28 cellular contexts compared by ENCODE assay signal in the genomic region with DNA sequence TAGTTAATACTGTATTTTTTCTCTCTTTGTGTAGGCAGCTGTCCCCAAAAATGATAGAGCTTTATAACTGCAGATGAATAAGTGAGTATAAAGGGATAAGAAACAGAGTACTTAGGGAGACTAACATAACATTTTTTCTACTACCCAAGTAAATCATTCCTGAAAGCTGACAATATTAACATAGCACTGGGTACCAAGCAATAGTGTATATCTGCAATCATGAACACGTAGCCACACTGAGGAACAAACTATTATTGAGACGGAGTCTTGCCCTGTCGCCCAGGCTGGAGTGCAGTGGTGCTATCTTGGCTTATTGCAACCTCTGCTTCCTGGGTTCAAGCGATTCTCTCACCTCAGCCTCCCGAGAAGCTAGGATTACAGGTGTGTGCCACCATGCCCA.
DNase-seq lines count a peak whose midpoint lies in the region; ATAC-seq and TF ChIP-seq lines count a peak whose summit lies in the region.
"Had no signal": no experiment of that assay in that cellular context is flagged by ENCODE, and none has a peak within 500 bp of the region (broad histone marks: within the 10 kb centered on the region; RNA-seq: fewer than 3 reads in every experiment).

No MANE protein-coding gene starts in this region.

- H3K27ac Mint-ChIP-seq in immature natural killer cell = peak overlapping the region in 1 of 6 donors; percentile 45
- H3K27ac Mint-ChIP-seq: IgD-negative memory B cell had no signal

- intact Hi-C loops in left ventricle myocardium superior (cut with micrococcal nuclease) (no loop called here), lower lobe of right lung (cut with DNase I) (no loop called here), posterior vena cava (cut with DNase I) (no loop called here)

- H3K4me3 ChIP-seq in gastroesophageal sphincter = no peak overlapping the region
- H3K4me3 ChIP-seq in lower lobe of right lung = no peak overlapping the region
- no peak overlapping the region for H3K4me3 ChIP-seq in upper lobe of left lung
- H3K4me3 ChIP-seq: A549, GM12878 had no signal

- H3K9me3 ChIP-seq in gastroesophageal sphincter (no peaks in the 10 kb centered on the region), lower lobe of right lung (no peaks in the 10 kb centered on the region), upper lobe of left lung (no peaks in the 10 kb centered on the region)
- H3K9me3 ChIP-seq: A549 had no signal

- H3K36me3 ChIP-seq in gastroesophageal sphincter (peaks cover 6 to 100% of the 10 kb centered on the region in 2 donors), lower lobe of right lung (peaks cover 69% of the 10 kb centered on the region), upper lobe of left lung (peaks cover 28 to 77% (median 44%) of the 10 kb centered on the region in 4 donors)

- no peak for DNase-seq in left ventricle myocardium superior
- no peak for DNase-seq in lower lobe of right lung
- DNase-seq in upper lobe of left lung = no peak
- no peak for DNase-seq in stimulated activated CD4-positive, alpha-beta T cell treated with anti-CD3 and anti-CD28 coated beads, Interleukin-15, amount 100 ng/mL, for 24 hours
- no peak for DNase-seq in posterior vena cava (ENCODE audit: low spot score)
- no peak for DNase-seq in immature natural killer cell
- DNase-seq: C1 segment of cervical spinal cord; CD4-positive, alpha-beta memory T cell; COR-L47; DMS79; EL; GDM1; GOT3; NCI-H1048; NCI-H1417 treated with DMSO at 0.1 percent for 48 hours; NCI-H1694 treated with DMSO at 0.1 percent for 48 hours; NCI-H2081; NCI-H2227 treated with DMSO at 0.1 percent for 48 hours; NCI-H510A; NCI-H69; RPMI8226; SHP77 treated with DMSO at 0.1 percent for 48 hours had no signal

- ATAC-seq in gastroesophageal sphincter = no peak
- peak; percentile 56 for ATAC-seq in left ventricle myocardium superior
- ATAC-seq in lower lobe of right lung = peak in 1 of 2 donors; percentile 65
- no peak for ATAC-seq in upper lobe of left lung (ENCODE audit: low FRiP score in 2 of 2)
- ATAC-seq: A549, GM12878, HCT116 had no signal

- no peak overlapping the region for H3K4me3 Mint-ChIP-seq in immature natural killer cell
- H3K4me3 Mint-ChIP-seq: CD4-positive, alpha-beta memory T cell; IgD-negative memory B cell had no signal

- no peak for TF ChIP-seq POLR2A in gastroesophageal sphincter (IDR thresholded peaks at IDR 0.05)
- no peak for TF ChIP-seq POLR2A in upper lobe of left lung (IDR thresholded peaks at IDR 0.05)

- H3K27ac ChIP-seq in gastroesophageal sphincter (peak overlapping the region in 3 of 4 donors; percentile 31 to 56 (median 34)), lower lobe of right lung (peak overlapping the region; percentile 69), upper lobe of left lung (peak overlapping the region; percentile 12 to 48 (median 34))
- H3K27ac ChIP-seq: A549, HL-60 had no signal

- H3K36me3 Mint-ChIP-seq in immature natural killer cell = peaks cover 40 to 67% (median 62%) of the 10 kb centered on the region in 3 donors

- H3K4me1 ChIP-seq in gastroesophageal sphincter = peaks cover 0 to 15% (median 0%) of the 10 kb centered on the region in 3 donors
- no peaks in the 10 kb centered on the region for H3K4me1 ChIP-seq in lower lobe of right lung
- peaks cover 0 to 9% (median 0%) of the 10 kb centered on the region in 4 donors for H3K4me1 ChIP-seq in upper lobe of left lung
- H3K4me1 ChIP-seq: A549 had no signal

- H3K27me3 ChIP-seq in gastroesophageal sphincter (no peaks in the 10 kb centered on the region), lower lobe of right lung (ENCODE audit: low read depth) (no peaks in the 10 kb centered on the region), upper lobe of left lung (no peaks in the 10 kb centered on the region)

- no peak for TF ChIP-seq CTCF in gastroesophageal sphincter (IDR thresholded peaks at IDR 0.05)
- no peak for TF ChIP-seq CTCF in lower lobe of right lung (IDR thresholded peaks at IDR 0.05)
- TF ChIP-seq CTCF in upper lobe of left lung (IDR thresholded peaks at IDR 0.05) = no peak

- H3K27me3 Mint-ChIP-seq in immature natural killer cell (ENCODE audit: low read depth in 3 of 3) = no peaks in the 10 kb centered on the region
- H3K27me3 Mint-ChIP-seq: CD4-positive, alpha-beta memory T cell; IgD-negative memory B cell had no signal

- peaks cover 6 to 16% of the 10 kb centered on the region in 2 donors for H3K4me1 Mint-ChIP-seq in immature natural killer cell

- WGBS in gastroesophageal sphincter (ENCODE audit: low coverage in 1 of 2), 2 donors = 63 to 73% methylated on average over 5 of the region's 5 CpGs
- WGBS in upper lobe of left lung, 2 donors = 83% methylated on average over 4 to 5 of the region's 5 CpGs

- TF ChIP-seq EP300 in gastroesophageal sphincter (IDR thresholded peaks at IDR 0.05) (no peak), upper lobe of left lung (IDR thresholded peaks at IDR 0.05) (no peak)

- H3K9me3 Mint-ChIP-seq in immature natural killer cell = no peaks in the 10 kb centered on the region
- H3K9me3 Mint-ChIP-seq: CD4-positive, alpha-beta memory T cell; IgD-negative memory B cell had no signal
